Comparison of ENCODE assay signal across 8 cellular contexts in the genomic region with DNA sequence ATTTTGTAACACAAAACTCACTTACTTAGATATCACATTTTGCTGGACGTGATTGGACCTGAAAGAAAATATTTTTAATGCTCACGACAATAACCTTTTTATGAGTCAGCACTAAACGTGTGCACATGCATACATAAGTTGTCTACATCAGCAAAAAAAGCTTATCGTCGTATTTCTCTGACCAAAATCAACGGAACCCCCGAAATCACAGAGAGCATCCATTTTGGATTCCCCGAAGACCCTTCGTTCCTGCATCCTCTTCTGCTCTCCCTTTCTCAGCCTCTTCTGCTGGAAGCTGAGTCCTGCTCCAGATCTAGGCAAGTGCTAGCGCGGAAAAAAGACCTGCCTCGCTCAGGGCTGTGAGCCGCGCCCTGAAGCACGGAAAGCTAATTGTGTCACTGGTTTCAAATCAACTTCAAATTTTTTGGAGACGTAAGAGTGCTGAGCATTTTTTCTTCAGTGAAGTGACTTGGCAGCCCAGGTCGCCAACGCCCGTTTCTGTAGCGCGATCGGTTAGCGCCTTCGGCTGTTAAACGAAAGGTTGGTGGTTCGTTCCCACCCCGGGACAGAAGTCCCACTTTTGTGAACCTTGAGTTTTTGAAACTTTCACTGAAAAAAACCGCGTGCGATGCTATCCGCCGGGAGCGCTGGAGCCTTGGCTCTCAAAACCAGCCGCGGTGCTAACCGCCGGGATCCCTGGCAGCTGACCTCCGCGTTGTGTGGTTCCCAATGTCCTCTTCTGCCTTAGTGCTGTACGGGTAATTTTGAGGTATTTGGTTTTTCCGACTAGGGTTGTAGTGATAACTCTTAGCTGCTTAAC. TPM values are rescaled to one million over a fixed set of nuclear protein-coding genes. Genes with fewer than 3 reads are reported as not detected.
DNase-seq lines count a peak whose midpoint lies in the region; ATAC-seq, FAIRE-seq and TF ChIP-seq lines count a peak whose summit lies in the region.
"Not testable (repeated sequence)": the region's sequence is repeated elsewhere in the genome, so short reads cannot be mapped to it uniquely, and the experiment has no call there.

No MANE protein-coding gene starts in this region.

- H3K9me1 ChIP-seq in endothelial cell of umbilical vein (replicated peaks; ENCODE audit: control insufficient read depth, extremely low read depth, insufficient read depth, low read length), result not testable (repeated sequence)

- not testable (repeated sequence) for H3K9me3 ChIP-seq in PC-9 (ENCODE audit: insufficient read depth, low read depth); endothelial cell of umbilical vein (replicated peaks; ENCODE audit: control insufficient read depth, insufficient read depth, low read length); right lobe of liver; vagina

- peak overlapping the region; percentile 61 for H3K9ac ChIP-seq in endothelial cell of umbilical vein (replicated peaks; ENCODE audit: extremely low read depth, insufficient read depth, low read length)

- POLR2A ChIA-PET in PC-9 (lab: Charles Lee; ENCODE audit: unreplicated experiment); endothelial cell of umbilical vein (lab: Charles Lee): not testable (repeated sequence)

- peak overlapping the region; percentile 61 for H3K4me3 ChIP-seq in PC-9
- peak overlapping the region; percentile 19 to 88 (median 69) for H3K4me3 ChIP-seq in endothelial cell of umbilical vein (replicated peaks in 1 of 3; ENCODE audit: insufficient read depth in 1 of 3, low read depth in 1 of 3, low read length in 3 of 3)
- peak overlapping the region in 2 of 3 donors; percentile 9 to 19 for H3K4me3 ChIP-seq in right lobe of liver
- H3K4me3 ChIP-seq in vagina, result peak overlapping the region; percentile 40 to 49

- peak overlapping the region; percentile 71 for H2AFZ ChIP-seq in PC-9
- peak overlapping the region; percentile 99 for H2AFZ ChIP-seq in endothelial cell of umbilical vein (ENCODE audit: low read depth, low read length)

- intact Hi-C loops in PC-9 (cut with micrococcal nuclease; ENCODE audit: unreplicated experiment) (loop anchor here (1.0 to 2.0 kb wide), 2 partner anchors 9 to 91 kb away; no protein-coding TSS in a partner anchor), endothelial cell of umbilical vein (cut with micrococcal nuclease) (loop anchor here (1.0 kb wide), 1 partner anchor 9 kb away; no protein-coding TSS in a partner anchor)
- intact Hi-C loops in right lobe of liver (cut with DNase I); vagina (cut with DNase I): not testable (repeated sequence)

- H3K79me2 ChIP-seq in PC-9 (ENCODE audit: low read depth); endothelial cell of umbilical vein (ENCODE audit: control insufficient read depth, insufficient read depth, low read length): not testable (repeated sequence)

- peak overlapping the region; percentile 76 for H3K4me2 ChIP-seq in PC-9
- H3K4me2 ChIP-seq in endothelial cell of umbilical vein (ENCODE audit: insufficient read depth, low read length), result peak overlapping the region; percentile 88

- peak; percentile 87 to 91 for DNase-seq in PC-9
- peak; percentile 85 to 86 for DNase-seq in activated T-cell treated with anti-CD3 and anti-CD28 coated beads, Interleukin-2, amount 50 U/mL, for 48 hours
- DNase-seq in endothelial cell of umbilical vein (ENCODE audit: low read depth, low spot score), result peak; percentile 61
- DNase-seq in right lobe of liver, result peak in 1 of 3 donors; percentile 38
- DNase-seq in stimulated activated CD4-positive, alpha-beta T cell treated with anti-CD3 and anti-CD28 coated beads, Interleukin-12 subunit alpha, Interleukin-12 subunit beta, amount 100 ng/mL, for 24 hours (ENCODE audit: low read depth in 2 of 2), result peak; percentile 86 to 92
- DNase-seq in vagina (ENCODE audit: extremely low spot score in 2 of 2), result not testable (repeated sequence)

- H3K9me2 ChIP-seq in PC-9 (ENCODE audit: insufficient read depth), result not testable (repeated sequence)

- WGBS in right lobe of liver (ENCODE audit: insufficient coverage, low coverage, low lambda C conversion rate, missing lambda C conversion rate), result 4% methylated on average over 30 of the region's 41 CpGs

- not testable (repeated sequence) for TF ChIP-seq POLR2A in GM18505 (IDR thresholded peaks at IDR 0.05; ENCODE audit: borderline replicate concordance, extremely low read depth, insufficient read depth, insufficient read length); endothelial cell of umbilical vein (IDR thresholded peaks at IDR 0.05; ENCODE audit: low read depth, low read length); right lobe of liver (IDR thresholded peaks at IDR 0.05); vagina (IDR thresholded peaks at IDR 0.05)

- H3K27me3 ChIP-seq in PC-9 (ENCODE audit: insufficient read depth, low read depth); endothelial cell of umbilical vein (ENCODE audit: control insufficient read depth in 2 of 2, insufficient read depth in 2 of 2, low read length in 2 of 2); right lobe of liver; vagina: not testable (repeated sequence)

- H4K20me1 ChIP-seq in PC-9 (ENCODE audit: insufficient read depth); endothelial cell of umbilical vein (replicated peaks; ENCODE audit: control insufficient read depth, extremely low read depth, insufficient read depth, low read length): not testable (repeated sequence)

- peak overlapping the region; percentile 60 for H3K27ac ChIP-seq in PC-9
- H3K27ac ChIP-seq in endothelial cell of umbilical vein (ENCODE audit: insufficient read depth, low read depth, low read length), result peak overlapping the region; percentile 29
- H3K27ac ChIP-seq in right lobe of liver, result peak overlapping the region in 2 of 3 donors; percentile 4 to 33
- H3K27ac ChIP-seq in vagina, result peak overlapping the region; percentile 54

- peak; percentile 86 for FAIRE-seq in endothelial cell of umbilical vein (lab: Jason Lieb, UNC)

- dilution Hi-C loops in endothelial cell of umbilical vein (cut with MboI; ENCODE audit: extremely low pct_ligation_motif_present, low sequenced_read_pairs), result not testable (repeated sequence)

- not testable (repeated sequence) for H3K36me3 ChIP-seq in PC-9 (ENCODE audit: low read depth); endothelial cell of umbilical vein (ENCODE audit: control insufficient read depth in 2 of 2, extremely low read depth in 1 of 2, insufficient read depth in 2 of 2, low read length in 2 of 2); right lobe of liver; vagina

- peak; percentile 46 for ATAC-seq in GM18505 (IDR thresholded peaks at IDR 0.05; ENCODE audit: unreplicated experiment)
- ATAC-seq in HG03378 (IDR thresholded peaks at IDR 0.05; ENCODE audit: unreplicated experiment), result peak; percentile 60
- ATAC-seq in right lobe of liver, result peak in 3 of 4 donors; percentile 37 to 59 (median 51)

- TSS peak; percentile 85 for BruUV-seq in PC-9 (replicated peaks; lab: Mats Ljungman, UMichigan)
- BruUV-seq in endothelial cell of umbilical vein (replicated peaks; lab: Mats Ljungman, UMichigan), result not testable (repeated sequence)

- H3F3A ChIP-seq in PC-9 (ENCODE audit: insufficient read depth, low read depth), result peaks cover 16% of the 10 kb centered on the region

- not testable (repeated sequence) for H3K4me1 ChIP-seq in PC-9 (replicated peaks; ENCODE audit: insufficient read depth); endothelial cell of umbilical vein (ENCODE audit: control insufficient read depth, extremely low read depth, insufficient read depth, low read length); right lobe of liver; vagina

- CTCF ChIA-PET in PC-9 (lab: Charles Lee); endothelial cell of umbilical vein (lab: Charles Lee): not testable (repeated sequence)

- not testable (repeated sequence) for TF ChIP-seq CTCF in PC-9 (conservative IDR thresholded peaks at IDR 0.05); endothelial cell of umbilical vein (IDR thresholded peaks at IDR 0.05; ENCODE audit: extremely low read depth in 1 of 2, insufficient read depth in 1 of 2, low read depth in 1 of 2, low read length in 2 of 2); right lobe of liver (IDR thresholded peaks at IDR 0.05); vagina (IDR thresholded peaks at IDR 0.05)

RNA-seq across cellular contexts. Expression of a gene that starts 9.6 kb away (rescaled TPM):
- not detected in 2 replicates for total RNA-seq in PC-9 (2021)
- total RNA-seq in endothelial cell of umbilical vein, result not detected in 2 replicates
- polyA plus RNA-seq in endothelial cell of umbilical vein, result not detected in 2 replicates
- not detected in 2 replicates for polyA plus RNA-seq in endothelial cell of umbilical vein (2011; cell fraction: cytosol; rRNA removed)
- not detected in 2 replicates for polyA plus RNA-seq in endothelial cell of umbilical vein (2011; cell fraction: nucleus; rRNA removed)
- not detected in 2 replicates for polyA plus RNA-seq in endothelial cell of umbilical vein (2012)
- polyA minus RNA-seq in endothelial cell of umbilical vein, result not detected in 2 replicates
- polyA minus RNA-seq in endothelial cell of umbilical vein (2011; cell fraction: cytosol; rRNA and poly(A)+ RNA removed), result not detected
- not detected in 2 replicates for polyA minus RNA-seq in endothelial cell of umbilical vein (2011; cell fraction: nucleus; rRNA and poly(A)+ RNA removed)
- total RNA-seq in right lobe of liver, result 10 to 100 TPM in 1 of 6 experiments, 1 to 10 TPM in 5; 1.7 to 14.3 (median 3.6) TPM
- 2.5 TPM for total RNA-seq in vagina

RNA-seq across cellular contexts. Expression of a gene that starts 41.6 kb away (rescaled TPM):
- total RNA-seq in PC-9 (2021) (not detected in 2 replicates), endothelial cell of umbilical vein (not detected in 2 replicates), right lobe of liver (10 to 100 TPM; 15.5 to 30.9 (median 25.0) TPM), vagina (10.3 TPM)
- polyA plus RNA-seq in endothelial cell of umbilical vein, result not detected in 2 replicates
- polyA plus RNA-seq in endothelial cell of umbilical vein (2011; cell fraction: cytosol; rRNA removed), result 0.07 TPM in 1 of 2 replicates, not detected in the other
- polyA plus RNA-seq in endothelial cell of umbilical vein (2011; cell fraction: nucleus; rRNA removed), result not detected in 2 replicates
- polyA plus RNA-seq in endothelial cell of umbilical vein (2012), result not detected in 2 replicates
- polyA minus RNA-seq in endothelial cell of umbilical vein, result 0.13 TPM in 1 of 2 replicates, not detected in the other
- not detected for polyA minus RNA-seq in endothelial cell of umbilical vein (2011; cell fraction: cytosol; rRNA and poly(A)+ RNA removed)
- not detected in 2 replicates for polyA minus RNA-seq in endothelial cell of umbilical vein (2011; cell fraction: nucleus; rRNA and poly(A)+ RNA removed)

Comparison
In these comparisons a context has a peak if more than half of its experiments do, and no peak if none do; other contexts are left out.
1. H3K4me3 ChIP-seq: peak in every context shown above with its lines; median percentile 69 in endothelial cell of umbilical vein; 61 in PC-9; 44 in vagina; 14 in right lobe of liver.
2. RNA of a gene that starts 41.6 kb away (total RNA-seq): 15.5 to 30.9 TPM in right lobe of liver and 10.3 TPM in vagina (single experiment); not detected in PC-9 and not detected in endothelial cell of umbilical vein; every median in the first group is over 10 times any median in the second.
3. Peak in every context shown above with its lines, with median percentiles within 50 percentile points of each other: ATAC-seq and H3K27ac ChIP-seq.